1 cellular context compared by ENCODE assay signal in genomic region chr12:124994435-124994975, GRCh38.
TF ChIP-seq lines count a peak whose summit lies in the region.

No MANE protein-coding gene starts in this region.

TF ChIP-seq in GM23338, 12 proteins besides CTCF, POLR2A, EP300 and RAD21 (continued from another document):
- no peak for TF ChIP-seq ZNF462 (CRISPR knock-in tag; IDR thresholded peaks at IDR 0.05)
- no peak for TF ChIP-seq EZH2 (IDR thresholded peaks at IDR 0.05; ENCODE audit: low read depth, unreplicated experiment)
TF ChIP-seq in GM23338: peak in this region for 0.
